ENCODE assay signal across 9 cellular contexts in genomic region chr3:119310052-119310451, GRCh38.
DNase-seq lines count a peak whose midpoint lies in the region; TF ChIP-seq lines count a peak whose summit lies in the region.
"Had no signal": no experiment of that assay in that cellular context is flagged by ENCODE, and none has a peak within 500 bp of the region (broad histone marks: within the 10 kb centered on the region; RNA-seq: fewer than 3 reads in every experiment).

No MANE protein-coding gene starts in this region.

- peak; percentile 78 for DNase-seq in AG09319 (ENCODE audit: extremely low read depth, low read depth)
- DNase-seq in MV-4-11 (lab: John Stamatoyannopoulos, UW), result peak; percentile 60
- peak; percentile 61 for DNase-seq in ecto neural progenitor cell (ENCODE audit: low spot score)
- peak; percentile 60 for DNase-seq in medulla oblongata (ENCODE audit: extremely low spot score)
- DNase-seq in activated naive CD4-positive, alpha-beta T cell (lab: John Stamatoyannopoulos, UW), result no peak
- no peak for DNase-seq in RPMI8226
- DNase-seq in GM13976 (ENCODE audit: low spot score), result no peak
- DNase-seq in activated CD4-positive, alpha-beta T cell treated with anti-CD3 and anti-CD28 coated beads, Interleukin-2, amount 50 U/mL, for 1 hour, result no peak
- DNase-seq: NCI-H446 had no signal

- in situ Hi-C loops in GM13976 (cut with MboI; ENCODE audit: low sequenced_read_pairs, unreplicated experiment), result no loop called here

- TF ChIP-seq CTCF in AG09319 (IDR thresholded peaks at IDR 0.05; ENCODE audit: low read depth, low read length) (no peak), GM13976 (IDR thresholded peaks at IDR 0.05; ENCODE audit: borderline replicate concordance, control extremely low read depth, extremely low read depth, insufficient read depth, missing control alignments) (no peak)

Comparison
In these comparisons a context has a peak if more than half of its experiments do, and no peak if none do; other contexts are left out.
1. DNase-seq: peak in AG09319 (single experiment), MV-4-11 (single experiment), ecto neural progenitor cell (single experiment) and medulla oblongata (single experiment); none in activated naive CD4-positive, alpha-beta T cell (0 of 4), RPMI8226 (single experiment), GM13976 (single experiment) and activated CD4-positive, alpha-beta T cell treated with anti-CD3 and anti-CD28 coated beads, Interleukin-2, amount 50 U/mL, for 1 hour (single experiment).